In the genomic region with DNA sequence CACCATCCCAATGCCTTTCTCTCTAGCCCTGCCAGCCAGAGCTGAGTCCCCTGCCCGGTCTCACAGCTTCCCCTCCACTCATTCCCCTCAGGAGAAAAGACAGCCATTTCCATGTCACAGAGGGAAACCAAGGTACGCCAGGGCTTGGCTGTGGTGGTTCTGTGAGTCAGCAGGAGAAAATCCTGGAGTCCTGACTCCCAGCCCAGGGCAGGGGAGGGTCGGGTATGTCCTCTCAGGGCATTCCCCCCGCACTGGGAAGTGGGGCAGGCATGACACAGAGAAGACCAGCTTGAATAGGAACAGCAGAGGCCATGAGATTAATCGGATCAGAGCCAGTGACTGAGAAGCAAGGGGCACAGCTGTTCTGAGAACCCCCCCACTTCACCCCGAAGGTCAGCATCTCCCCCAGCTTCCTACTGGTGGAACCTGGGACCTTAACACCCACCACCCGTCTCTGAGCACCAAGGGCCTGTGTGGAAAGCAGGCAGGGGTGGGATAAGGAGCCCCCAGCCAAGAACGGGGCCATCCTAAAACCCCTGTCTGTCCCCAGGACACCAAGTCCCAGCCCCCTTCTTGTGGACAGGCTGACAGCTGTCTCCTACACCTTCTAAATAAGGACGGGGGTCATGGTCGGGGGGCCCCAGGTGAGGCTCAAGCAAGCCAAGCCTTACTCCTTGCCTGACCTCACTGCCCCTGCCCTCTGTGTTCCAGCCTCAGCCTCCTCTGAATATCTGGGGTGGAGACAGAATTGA, we compare ENCODE assay signal across 1 cellular context.
TF ChIP-seq lines count a peak whose summit lies in the region.

No MANE protein-coding gene starts in this region.

TF ChIP-seq in SK-N-SH, 30 proteins besides CTCF, POLR2A, EP300 and RAD21 (continued from another document):
- TF ChIP-seq, protein P1, sequence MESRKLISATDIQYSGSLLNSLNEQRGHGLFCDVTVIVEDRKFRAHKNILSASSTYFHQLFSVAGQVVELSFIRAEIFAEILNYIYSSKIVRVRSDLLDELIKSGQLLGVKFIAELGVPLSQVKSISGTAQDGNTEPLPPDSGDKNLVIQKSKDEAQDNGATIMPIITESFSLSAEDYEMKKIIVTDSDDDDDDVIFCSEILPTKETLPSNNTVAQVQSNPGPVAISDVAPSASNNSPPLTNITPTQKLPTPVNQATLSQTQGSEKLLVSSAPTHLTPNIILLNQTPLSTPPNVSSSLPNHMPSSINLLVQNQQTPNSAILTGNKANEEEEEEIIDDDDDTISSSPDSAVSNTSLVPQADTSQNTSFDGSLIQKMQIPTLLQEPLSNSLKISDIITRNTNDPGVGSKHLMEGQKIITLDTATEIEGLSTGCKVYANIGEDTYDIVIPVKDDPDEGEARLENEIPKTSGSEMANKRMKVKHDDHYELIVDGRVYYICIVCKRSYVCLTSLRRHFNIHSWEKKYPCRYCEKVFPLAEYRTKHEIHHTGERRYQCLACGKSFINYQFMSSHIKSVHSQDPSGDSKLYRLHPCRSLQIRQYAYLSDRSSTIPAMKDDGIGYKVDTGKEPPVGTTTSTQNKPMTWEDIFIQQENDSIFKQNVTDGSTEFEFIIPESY (IDR thresholded peaks at IDR 0.05; ENCODE audit: borderline replicate concordance, low read depth), result no peak
- no peak for TF ChIP-seq GABPA (IDR thresholded peaks at IDR 0.05; ENCODE audit: low read depth)
- TF ChIP-seq RFX5 (IDR thresholded peaks at IDR 0.05; ENCODE audit: low read length), result no peak
- no peak for TF ChIP-seq FOXM1 (IDR thresholded peaks at IDR 0.05; ENCODE audit: low read depth)
- no peak for TF ChIP-seq YY1 (IDR thresholded peaks at IDR 0.05; ENCODE audit: low read depth)
- TF ChIP-seq, protein P2, sequence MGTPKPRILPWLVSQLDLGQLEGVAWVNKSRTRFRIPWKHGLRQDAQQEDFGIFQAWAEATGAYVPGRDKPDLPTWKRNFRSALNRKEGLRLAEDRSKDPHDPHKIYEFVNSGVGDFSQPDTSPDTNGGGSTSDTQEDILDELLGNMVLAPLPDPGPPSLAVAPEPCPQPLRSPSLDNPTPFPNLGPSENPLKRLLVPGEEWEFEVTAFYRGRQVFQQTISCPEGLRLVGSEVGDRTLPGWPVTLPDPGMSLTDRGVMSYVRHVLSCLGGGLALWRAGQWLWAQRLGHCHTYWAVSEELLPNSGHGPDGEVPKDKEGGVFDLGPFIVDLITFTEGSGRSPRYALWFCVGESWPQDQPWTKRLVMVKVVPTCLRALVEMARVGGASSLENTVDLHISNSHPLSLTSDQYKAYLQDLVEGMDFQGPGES (IDR thresholded peaks at IDR 0.05; ENCODE audit: low read depth, low read length), result no peak
- no peak for TF ChIP-seq RXRA (IDR thresholded peaks at IDR 0.05; ENCODE audit: borderline replicate concordance, low read depth)
- TF ChIP-seq MXI1 (IDR thresholded peaks at IDR 0.05; ENCODE audit: low read depth, low read length), result no peak
